32 cellular contexts compared by ENCODE assay signal in the genomic region with DNA sequence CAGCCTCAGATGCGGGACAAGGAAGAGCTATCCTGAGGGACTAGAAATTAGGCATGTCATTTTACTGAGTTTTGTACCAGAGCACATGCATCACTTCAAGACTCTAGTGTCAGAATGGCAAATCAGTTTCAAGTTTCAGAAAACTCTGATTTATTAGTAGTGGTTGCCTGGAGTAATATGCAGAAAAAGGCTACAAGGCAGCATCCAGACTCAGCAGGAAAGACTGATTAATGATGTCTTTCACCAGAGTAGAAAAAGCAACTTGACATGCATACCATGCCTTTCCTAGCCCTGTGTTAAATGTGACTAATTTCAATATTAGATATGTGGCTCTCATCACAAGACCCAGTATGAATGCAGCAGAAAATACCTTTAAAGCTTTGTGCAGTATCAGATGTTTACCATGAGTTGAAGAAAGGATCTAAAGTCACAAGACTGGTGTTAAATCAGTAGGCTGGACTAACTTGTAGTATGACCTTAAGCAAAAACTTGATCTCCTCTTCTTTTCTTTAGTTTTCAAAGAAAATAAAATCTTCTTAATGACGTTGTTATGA.
"Had no signal": no experiment of that assay in that cellular context is flagged by ENCODE, and none has a peak within 500 bp of the region (broad histone marks: within the 10 kb centered on the region; RNA-seq: fewer than 3 reads in every experiment).

No MANE protein-coding gene starts in this region.

- H3K27ac Mint-ChIP-seq: activated CD4-positive, alpha-beta T cell treated with anti-CD3 and anti-CD28 coated beads, Interleukin-2, amount 10 ng/mL, durations not matched to agents 7 days and 5 days; activated CD8-positive, alpha-beta T cell treated with anti-CD3 and anti-CD28 coated beads, Interleukin-2, amount 10 ng/mL, durations not matched to agents 7 days and 5 days; activated naive CD4-positive, alpha-beta T cell treated with anti-CD3 and anti-CD28 coated beads, Interleukin-2, amount 50 U/mL, for 24 hours; activated naive CD8-positive, alpha-beta T cell treated with anti-CD3 and anti-CD28 coated beads, Interleukin-2, amount 10 ng/mL, durations not matched to agents 7 days and 5 days; activated T-cell treated with anti-CD3 and anti-CD28 coated beads, Interleukin-2, amount 50 U/mL, for 24 hours; activated T-helper 2 cell treated with anti-CD3 and anti-CD28 coated beads, Interferon-gamma antibody, Interleukin-2, Interleukin-4, amounts not matched to agents 10 μg/mL and 5 μg/mL and 100 μg/mL, durations not matched to agents 14 hours and 24 hours and 36 hours had no signal

- H3K4me3 ChIP-seq: ascending aorta, cardiac muscle cell, PC-9 had no signal

- FAIRE-seq: RCC 7860 had no signal

- H3K9me3 ChIP-seq: ascending aorta had no signal

- H3K27me3 ChIP-seq: ascending aorta had no signal

- DNase-seq: activated CD4-positive, alpha-beta T cell treated with anti-CD3 and anti-CD28 coated beads, Interleukin-2, amount 10 ng/mL, durations not matched to agents 7 days and 5 days; activated CD4-positive, alpha-beta T cell treated with anti-CD3 and anti-CD28 coated beads, Interleukin-2, amount 50 U/mL, for 48 hours; activated CD8-positive, alpha-beta T cell treated with anti-CD3 and anti-CD28 coated beads, Interleukin-2, amount 10 ng/mL, durations not matched to agents 7 days and 5 days; activated gamma-delta T cell; activated naive CD4-positive, alpha-beta T cell treated with Interleukin-2 at 50 U/mL for 16 hours; activated naive CD8-positive, alpha-beta T cell treated with anti-CD3 and anti-CD28 coated beads, Interleukin-2, amount 10 ng/mL, durations not matched to agents 7 days and 5 days; activated T-cell treated with anti-CD3 and anti-CD28 coated beads, Interleukin-2, amount 50 U/mL, for 24 hours; amygdala; MM.1S; MV-4-11; NCI-H1092; NCI-H1436 treated with DMSO at 0.1 percent for 48 hours; NCI-H1694 treated with DMSO at 0.1 percent for 48 hours; NCI-H2029; NCI-H2107; NCI-H2171; NCI-H510A; NCI-H526; NCI-H748 treated with DMSO at 0.1 percent for 48 hours; NK-92 treated with Interleukin-12 subunit alpha and Interleukin-12 subunit beta, amount 100 ng/mL, for 24 hours; PC-9; SIG-M5; T1000; WERI-Rb-1 had no signal

- H3K9ac ChIP-seq: KMS-11 had no signal

- H3K4me1 Mint-ChIP-seq: activated CD4-positive, alpha-beta T cell treated with anti-CD3 and anti-CD28 coated beads, Interleukin-2, amount 10 ng/mL, durations not matched to agents 7 days and 5 days; activated naive CD4-positive, alpha-beta T cell treated with anti-CD3 and anti-CD28 coated beads, Interleukin-2, amount 50 U/mL, for 24 hours; activated naive CD8-positive, alpha-beta T cell treated with anti-CD3 and anti-CD28 coated beads, Interleukin-2, amount 10 ng/mL, durations not matched to agents 7 days and 5 days had no signal

- H3K4me1 ChIP-seq: ascending aorta had no signal

- H3K27ac ChIP-seq: ascending aorta, cardiac muscle cell, KMS-11, PC-9, RWPE1, WERI-Rb-1 had no signal

- H3K27me3 Mint-ChIP-seq: activated CD4-positive, alpha-beta T cell treated with anti-CD3 and anti-CD28 coated beads, Interleukin-2, amount 10 ng/mL, durations not matched to agents 7 days and 5 days; activated naive CD4-positive, alpha-beta T cell treated with anti-CD3 and anti-CD28 coated beads, Interleukin-2, amount 50 U/mL, for 24 hours; activated naive CD8-positive, alpha-beta T cell treated with anti-CD3 and anti-CD28 coated beads, Interleukin-2, amount 10 ng/mL, durations not matched to agents 7 days and 5 days; activated T-cell treated with anti-CD3 and anti-CD28 coated beads, Interleukin-2, amount 50 U/mL, for 24 hours had no signal

- H3K36me3 ChIP-seq: ascending aorta, cardiac muscle cell, WERI-Rb-1 had no signal

- H2AFZ ChIP-seq: PC-9 had no signal

- H3K4me2 ChIP-seq: KMS-11, PC-9 had no signal

- H3K36me3 Mint-ChIP-seq: activated naive CD4-positive, alpha-beta T cell treated with anti-CD3 and anti-CD28 coated beads, Interleukin-2, amount 50 U/mL, for 24 hours; activated naive CD8-positive, alpha-beta T cell treated with anti-CD3 and anti-CD28 coated beads, Interleukin-2, amount 10 ng/mL, durations not matched to agents 7 days and 5 days had no signal

- H3K9me3 Mint-ChIP-seq: activated CD4-positive, alpha-beta T cell treated with anti-CD3 and anti-CD28 coated beads, Interleukin-2, amount 10 ng/mL, durations not matched to agents 7 days and 5 days; activated naive CD4-positive, alpha-beta T cell treated with anti-CD3 and anti-CD28 coated beads, Interleukin-2, amount 50 U/mL, for 24 hours; activated naive CD8-positive, alpha-beta T cell treated with anti-CD3 and anti-CD28 coated beads, Interleukin-2, amount 10 ng/mL, durations not matched to agents 7 days and 5 days; activated T-helper 2 cell treated with anti-CD3 and anti-CD28 coated beads, Interferon-gamma antibody, Interleukin-2, Interleukin-4, amounts not matched to agents 10 μg/mL and 5 μg/mL and 100 μg/mL, durations not matched to agents 14 hours and 24 hours and 36 hours had no signal

- ATAC-seq: activated CD8-positive, alpha-beta T cell treated with anti-CD3 and anti-CD28 coated beads, Interleukin-2, amount 10 ng/mL, durations not matched to agents 7 days and 5 days; Right ventricle myocardium inferior had no signal

- H3K4me3 Mint-ChIP-seq: activated CD4-positive, alpha-beta T cell treated with anti-CD3 and anti-CD28 coated beads, Interleukin-2, amount 10 ng/mL, durations not matched to agents 7 days and 5 days; activated CD8-positive, alpha-beta T cell treated with anti-CD3 and anti-CD28 coated beads, Interleukin-2, amount 10 ng/mL, durations not matched to agents 7 days and 5 days; activated naive CD4-positive, alpha-beta T cell treated with anti-CD3 and anti-CD28 coated beads, Interleukin-2, amount 50 U/mL, for 24 hours; activated naive CD8-positive, alpha-beta T cell treated with anti-CD3 and anti-CD28 coated beads, Interleukin-2, amount 10 ng/mL, durations not matched to agents 7 days and 5 days; activated T-cell treated with anti-CD3 and anti-CD28 coated beads, Interleukin-2, amount 50 U/mL, for 24 hours had no signal
